In genomic region chr2:117065912-117066311, GRCh38 we compare ENCODE assay signal across 26 cellular contexts.
"Had no signal": no experiment of that assay in that cellular context is flagged by ENCODE, and none has a peak within 500 bp of the region (broad histone marks: within the 10 kb centered on the region; RNA-seq: fewer than 3 reads in every experiment).

No MANE protein-coding gene starts in this region.

- H3K4me1 ChIP-seq: esophagus squamous epithelium, lower lobe of right lung, pancreas, right lobe of liver, suprapubic skin, upper lobe of right lung, vagina had no signal

- H3K27me3 Mint-ChIP-seq: effector memory CD8-positive, alpha-beta T cell; stimulated activated naive CD8-positive, alpha-beta T cell treated with anti-CD3 and anti-CD28 coated beads, Interleukin-15, amount 100 ng/mL, for 72 hours had no signal

- H3K27ac Mint-ChIP-seq: effector memory CD8-positive, alpha-beta T cell; natural killer cell; stimulated activated naive CD8-positive, alpha-beta T cell treated with anti-CD3 and anti-CD28 coated beads, Interleukin-15, amount 100 ng/mL, for 72 hours had no signal

- FAIRE-seq: endometrium, frontal cortex, keratinocyte, pancreas, small intestine had no signal

- ATAC-seq: effector memory CD8-positive, alpha-beta T cell; left ventricle myocardium superior; lower lobe of right lung; natural killer cell; pancreas; right lobe of liver; stimulated activated naive CD8-positive, alpha-beta T cell treated with anti-CD3 and anti-CD28 coated beads, Interleukin-15, amount 100 ng/mL, for 72 hours; upper lobe of right lung had no signal

- H3K4me3 Mint-ChIP-seq: effector memory CD8-positive, alpha-beta T cell; natural killer cell; stimulated activated naive CD8-positive, alpha-beta T cell treated with anti-CD3 and anti-CD28 coated beads, Interleukin-15, amount 100 ng/mL, for 72 hours had no signal

- H3K4me3 ChIP-seq: coronary artery, esophagus squamous epithelium, lower lobe of right lung, pancreas, right lobe of liver, suprapubic skin, transverse colon, upper lobe of right lung, vagina had no signal

- DNase-seq: dermis blood vessel endothelial cell; effector memory CD8-positive, alpha-beta T cell; erythroblast; esophagus squamous epithelium; head of caudate nucleus; left ventricle myocardium superior; lower lobe of right lung; natural killer cell; pancreas; retina; right lobe of liver; small intestine; stimulated activated CD4-positive, alpha-beta T cell treated with anti-CD3 and anti-CD28 coated beads, Interleukin-12 subunit alpha, Interleukin-12 subunit beta, amount 100 ng/mL, for 4 hours; stimulated activated CD4-positive, alpha-beta T cell treated with anti-CD3 and anti-CD28 coated beads, Interleukin-1b, Interleukin-23, amount 100 ng/mL, for 48 hours; stimulated activated CD4-positive, alpha-beta T cell treated with anti-CD3 and anti-CD28 coated beads, Interleukin-4, amount 100 ng/mL, for 1 hour; stimulated activated CD8-positive, alpha-beta memory T cell treated with anti-CD3 and anti-CD28 coated beads, Interleukin-4, amount 100 ng/mL, for 48 hours; stimulated activated naive CD4-positive, alpha-beta T cell; stimulated activated naive CD8-positive, alpha-beta T cell treated with anti-CD3 and anti-CD28 coated beads, Interleukin-15, amount 100 ng/mL, for 72 hours; transverse colon; upper lobe of right lung had no signal

- H3K27me3 ChIP-seq: esophagus squamous epithelium, pancreas, right lobe of liver, suprapubic skin, transverse colon, upper lobe of right lung, vagina had no signal

- H3K36me3 ChIP-seq: esophagus squamous epithelium, lower lobe of right lung, pancreas, right lobe of liver, suprapubic skin, transverse colon, upper lobe of right lung, vagina had no signal

- H3K27ac ChIP-seq: coronary artery, esophagus squamous epithelium, lower lobe of right lung, pancreas, right lobe of liver, suprapubic skin, transverse colon, upper lobe of right lung, vagina had no signal

- H3K4me1 Mint-ChIP-seq: natural killer cell; stimulated activated naive CD8-positive, alpha-beta T cell treated with anti-CD3 and anti-CD28 coated beads, Interleukin-15, amount 100 ng/mL, for 72 hours had no signal

- H3K9me3 ChIP-seq: lower lobe of right lung, pancreas, right lobe of liver, suprapubic skin, transverse colon, upper lobe of right lung, vagina had no signal
